17 cellular contexts compared by ENCODE assay signal in the genomic region with DNA sequence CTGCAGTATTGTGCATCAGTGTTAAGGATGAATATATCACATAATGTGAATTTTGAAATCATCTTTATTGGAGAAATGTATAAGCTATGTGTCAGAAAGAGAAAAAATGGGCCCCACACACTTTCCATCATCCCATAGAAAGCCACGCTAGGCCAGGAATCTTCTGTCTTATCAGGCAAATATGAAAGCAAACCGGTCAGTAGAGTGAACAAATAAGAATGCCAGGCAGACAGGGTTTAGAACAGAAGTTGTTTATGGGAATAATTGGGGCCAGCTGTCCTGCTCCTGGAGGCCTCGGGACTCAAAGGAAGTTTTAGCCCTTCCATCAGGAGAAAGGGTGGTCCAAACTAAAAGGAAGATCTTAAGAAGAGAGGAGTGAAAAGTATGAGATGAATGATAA.
"Had no signal": no experiment of that assay in that cellular context is flagged by ENCODE, and none has a peak within 500 bp of the region (broad histone marks: within the 10 kb centered on the region; RNA-seq: fewer than 3 reads in every experiment).

No MANE protein-coding gene starts in this region.

- H3K27ac Mint-ChIP-seq: activated naive CD4-positive, alpha-beta T cell treated with anti-CD3 and anti-CD28 coated beads, Interleukin-2, amount 50 U/mL, for 24 hours; naive thymus-derived CD8-positive, alpha-beta T cell; progenitor cell of endocrine pancreas; stimulated activated memory B cell treated with anti-CD40 and anti-IgM and Interleukin-4, amounts not matched to agents 10 μg/mL and 1 μg/mL and 100 μg/mL, for 72 hours had no signal

- DNase-seq: activated CD4-positive, alpha-beta T cell treated with anti-CD3 and anti-CD28 coated beads, Interleukin-2, amount 50 U/mL, for 1 hour; activated CD4-positive, CD25-positive, alpha-beta regulatory T cell; activated effector memory CD4-positive, alpha-beta T cell treated with Interleukin-2 at 50 U/mL for 16 hours; anterior cingulate cortex; dorsolateral prefrontal cortex; left cardiac atrium; naive thymus-derived CD8-positive, alpha-beta T cell; right cardiac atrium; T-helper 2 cell; tibial artery had no signal

- H3K4me3 ChIP-seq: dorsolateral prefrontal cortex, esophagus muscularis mucosa, lung, tibial artery had no signal

- H3K27me3 ChIP-seq: dorsolateral prefrontal cortex, esophagus muscularis mucosa, tibial artery had no signal

- H3K4me1 ChIP-seq: esophagus muscularis mucosa, tibial artery had no signal

- H3K27me3 Mint-ChIP-seq: activated naive CD4-positive, alpha-beta T cell treated with anti-CD3 and anti-CD28 coated beads, Interleukin-2, amount 50 U/mL, for 24 hours; naive thymus-derived CD8-positive, alpha-beta T cell; progenitor cell of endocrine pancreas; stimulated activated memory B cell treated with anti-CD40 and anti-IgM and Interleukin-4, amounts not matched to agents 10 μg/mL and 1 μg/mL and 100 μg/mL, for 72 hours had no signal

- H3K4me3 Mint-ChIP-seq: activated naive CD4-positive, alpha-beta T cell treated with anti-CD3 and anti-CD28 coated beads, Interleukin-2, amount 50 U/mL, for 24 hours; naive thymus-derived CD8-positive, alpha-beta T cell; stimulated activated memory B cell treated with anti-CD40 and anti-IgM and Interleukin-4, amounts not matched to agents 10 μg/mL and 1 μg/mL and 100 μg/mL, for 72 hours had no signal

- FAIRE-seq: bronchial epithelial cell, endometrium had no signal

- H3K9me3 ChIP-seq: esophagus muscularis mucosa, tibial artery had no signal

- ATAC-seq: left cardiac atrium; naive thymus-derived CD8-positive, alpha-beta T cell; right cardiac atrium; stimulated activated memory B cell treated with anti-CD40 and anti-IgM and Interleukin-4, amounts not matched to agents 10 μg/mL and 1 μg/mL and 100 μg/mL, for 72 hours had no signal

- H3K9me3 Mint-ChIP-seq: activated naive CD4-positive, alpha-beta T cell treated with anti-CD3 and anti-CD28 coated beads, Interleukin-2, amount 50 U/mL, for 24 hours; naive thymus-derived CD8-positive, alpha-beta T cell; stimulated activated memory B cell treated with anti-CD40 and anti-IgM and Interleukin-4, amounts not matched to agents 10 μg/mL and 1 μg/mL and 100 μg/mL, for 72 hours had no signal

- H3K4me1 Mint-ChIP-seq: activated naive CD4-positive, alpha-beta T cell treated with anti-CD3 and anti-CD28 coated beads, Interleukin-2, amount 50 U/mL, for 24 hours; naive thymus-derived CD8-positive, alpha-beta T cell; stimulated activated memory B cell treated with anti-CD40 and anti-IgM and Interleukin-4, amounts not matched to agents 10 μg/mL and 1 μg/mL and 100 μg/mL, for 72 hours had no signal

- H3K27ac ChIP-seq: esophagus muscularis mucosa, tibial artery had no signal
